In the genomic region with DNA sequence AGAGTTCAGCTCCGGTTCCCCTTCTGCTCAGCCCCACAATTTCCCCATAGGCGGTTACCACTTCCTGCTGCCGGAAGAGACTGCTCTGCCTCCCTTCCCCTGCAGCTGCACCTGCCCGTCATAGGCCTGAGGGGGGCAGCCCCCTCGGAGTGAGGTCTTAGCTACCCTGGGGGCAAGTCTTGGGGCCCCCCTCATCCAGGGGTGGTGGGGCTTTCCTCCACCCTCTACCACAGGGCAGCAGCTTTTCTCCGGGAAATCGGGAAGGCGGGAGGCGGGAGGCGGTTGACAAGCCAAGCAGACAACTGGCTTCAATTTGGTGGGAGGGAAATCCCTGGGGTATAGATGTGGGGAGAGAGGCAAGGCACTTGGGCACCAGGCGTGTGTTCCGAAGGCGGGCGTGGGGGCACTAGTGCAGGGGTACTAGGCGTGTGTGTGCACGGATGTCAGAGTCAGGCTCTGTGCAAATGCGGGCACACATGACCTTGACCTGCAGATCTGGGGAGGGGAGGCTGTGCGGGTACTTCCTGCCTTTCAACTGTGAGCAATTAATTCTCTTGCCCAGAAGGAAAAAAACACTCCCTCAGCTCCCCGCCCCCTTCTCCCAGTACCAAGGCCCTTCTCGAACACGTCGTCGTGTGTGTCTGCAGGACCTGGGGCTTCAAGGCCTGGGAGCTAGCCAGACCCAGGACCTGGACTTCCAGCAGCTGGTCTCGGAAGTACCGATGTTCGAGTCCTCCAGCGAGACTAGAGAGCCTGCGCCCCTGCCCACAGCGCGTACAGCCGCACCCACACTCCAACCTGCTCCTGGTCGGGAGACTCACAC, we compare ENCODE assay signal across 8 cellular contexts. TPM values are rescaled to one million over a fixed set of nuclear protein-coding genes. Genes with fewer than 3 reads are reported as not detected.
A peak's percentile ranks its signal among the peaks of the same experiment; 100 is the strongest.
DNase-seq lines count a peak whose midpoint lies in the region; ATAC-seq and TF ChIP-seq lines count a peak whose summit lies in the region.

No MANE protein-coding gene starts in this region.

- WGBS in right cardiac atrium, result 7% methylated on average over 32 of the region's 32 CpGs

- DNase-seq in KG1 (lab: John Stamatoyannopoulos, UW) (peak; percentile 31), SIG-M5 treated with dmso at 0.1 percent for 504 hours (lab: John Stamatoyannopoulos, UW; ENCODE audit: unreplicated experiment) (peak; percentile 93), right cardiac atrium (peak; percentile 64 to 79 (median 76)), NCI-H1048 (lab: John Stamatoyannopoulos, UW) (no peak)
- peak; percentile 67 for DNase-seq in activated naive CD4-positive, alpha-beta T cell treated with anti-CD3 and anti-CD28 coated beads, Interleukin-2, amount 50 U/mL, for 16 hours

- no peaks in the 10 kb centered on the region for H3K9me3 ChIP-seq in right cardiac atrium (ENCODE audit: control insufficient read depth, low read length)

- peak; percentile 39 for ATAC-seq in GM19397 (IDR thresholded peaks at IDR 0.05; ENCODE audit: unreplicated experiment)
- ATAC-seq in right cardiac atrium, result peak; percentile 1 to 20

- peak overlapping the region; percentile 50 for H3K4me3 ChIP-seq in right cardiac atrium (ENCODE audit: low read length)
- peak overlapping the region; percentile 37 to 56 (median 47) for H3K4me3 ChIP-seq in skin epidermis

- intact Hi-C loops in right cardiac atrium (cut with DNase I), result loop anchor here in 1 of 4 donors (10.0 kb wide), 1 partner anchor 132 kb away; a partner anchor contains a TSS

- no peaks in the 10 kb centered on the region for H3K27me3 ChIP-seq in right cardiac atrium (ENCODE audit: control insufficient read depth, insufficient read depth)

- no peak for TF ChIP-seq CTCF in C4-2B (conservative IDR thresholded peaks at IDR 0.05)

- H3K27ac ChIP-seq in C4-2B (peak overlapping the region; percentile 92), right cardiac atrium (ENCODE audit: low read length) (peak overlapping the region; percentile 99), skin epidermis (peak overlapping the region; percentile 70 to 99 (median 94))

- peaks cover 7% of the 10 kb centered on the region for H3K4me1 ChIP-seq in right cardiac atrium (ENCODE audit: control insufficient read depth, insufficient read depth, low read length)

RNA-seq across cellular contexts. Expression of a gene that starts 1.0 kb away (rescaled TPM):
- total RNA-seq in right cardiac atrium, result 10 to 100 TPM; 13.4 to 22.9 (median 14.9) TPM
- polyA plus RNA-seq in right cardiac atrium, result 20.5 TPM

RNA-seq across cellular contexts. Expression of a gene that starts 7.8 kb away (rescaled TPM):
- 10 to 100 TPM; 61.1 to 75.5 (median 66.2) TPM for total RNA-seq in right cardiac atrium
- 108 TPM for polyA plus RNA-seq in right cardiac atrium

RNA-seq across cellular contexts. Expression of a gene that starts 17.4 kb away (rescaled TPM):
- total RNA-seq in right cardiac atrium, result 10 to 100 TPM; 14.0 to 17.7 (median 15.7) TPM
- 13.3 TPM for polyA plus RNA-seq in right cardiac atrium

RNA-seq across cellular contexts. Expression of a gene that starts 22.6 kb away (rescaled TPM):
- total RNA-seq in right cardiac atrium, result 1 to 10 TPM; 1.6 to 3.7 (median 2.5) TPM
- polyA plus RNA-seq in right cardiac atrium, result 4.1 TPM

RNA-seq across cellular contexts. Expression of a gene that starts 41.1 kb away (rescaled TPM):
- 10 to 100 TPM in 1 of 4 donors, 1 to 10 TPM in 3; 8.3 to 14.1 (median 9.3) TPM for total RNA-seq in right cardiac atrium
- 7.3 TPM for polyA plus RNA-seq in right cardiac atrium
